ENCODE assay signal across 8 cellular contexts in genomic region chr14:77760381-77761204, GRCh38. TPM values are rescaled to one million over a fixed set of nuclear protein-coding genes. Genes with fewer than 3 reads are reported as not detected.
DNase-seq lines count a peak whose midpoint lies in the region; ATAC-seq and TF ChIP-seq lines count a peak whose summit lies in the region.

SNW1 (minus strand) TSS chr14:77761156; CDS start chr14:77761127, 29 bp downstream.

- no peak for TF ChIP-seq CTCF in GM23338 (conservative IDR thresholded peaks at IDR 0.05; ENCODE audit: low read depth in 2 of 2)
- no peak for TF ChIP-seq CTCF in transverse colon (IDR thresholded peaks at IDR 0.05)

- peak within 1 kb of the TSS; percentile 25 for H3K4ac ChIP-seq in trophoblast cell (ENCODE audit: low read depth, low read length)

- no peak for TF ChIP-seq EP300 in transverse colon (IDR thresholded peaks at IDR 0.05; ENCODE audit: low read depth)

- H2BK120ac ChIP-seq in trophoblast cell (ENCODE audit: insufficient read depth, low read length, poor library complexity), result peak within 1 kb of the TSS; percentile 27

- peak within 1 kb of the TSS; percentile 96 for H3K9ac ChIP-seq in trophoblast cell (ENCODE audit: low read length)

- H3K27me3 ChIP-seq in GM23338 (ENCODE audit: insufficient read depth) (no peaks in the 10 kb centered on the region), trophoblast cell (ENCODE audit: insufficient read depth, low read length) (no peaks in the 10 kb centered on the region), transverse colon (no peaks in the 10 kb centered on the region)

- peaks cover 2% of the 10 kb centered on the region; the same call in 1 of the 2 replicates for H3F3A ChIP-seq in GM23338 (replicated peaks; ENCODE audit: low read depth)

- peak; percentile 19 for DNase-seq in GM04503 (ENCODE audit: low read depth)
- peak; percentile 98 for DNase-seq in GM23338 (ENCODE audit: low spot score)
- DNase-seq in LHCN-M2 (ENCODE audit: low read depth), result peak; percentile 91
- DNase-seq in T follicular helper cell (ENCODE audit: low read depth), result peak; percentile 86
- DNase-seq in activated naive CD8-positive, alpha-beta T cell treated with anti-CD3 and anti-CD28 coated beads, Interleukin-2, amount 50 U/mL, for 24 hours, result peak; percentile 91
- peak; percentile 97 for DNase-seq in cardiac septum (ENCODE audit: low spot score)
- DNase-seq in trophoblast cell, result peak; percentile 62 to 92
- DNase-seq in transverse colon, result peak; percentile 93

- no peaks in the 10 kb centered on the region for H3K9me3 Mint-ChIP-seq in GM23338
- no peaks in the 10 kb centered on the region for H3K9me3 Mint-ChIP-seq in activated naive CD8-positive, alpha-beta T cell treated with anti-CD3 and anti-CD28 coated beads, Interleukin-2, amount 50 U/mL, for 24 hours

- H2AFZ ChIP-seq in GM23338 (peak within 1 kb of the TSS; percentile 90), trophoblast cell (ENCODE audit: insufficient read depth, low read length, poor library complexity) (peak within 1 kb of the TSS; percentile 62)

- H3K4me1 ChIP-seq in GM23338 (ENCODE audit: insufficient read depth), result peaks cover 20% of the 10 kb centered on the region
- no peaks in the 10 kb centered on the region for H3K4me1 ChIP-seq in trophoblast cell (ENCODE audit: control insufficient read depth in 1 of 2, insufficient read depth in 2 of 2, low read length in 2 of 2)
- H3K4me1 ChIP-seq in transverse colon, result peaks cover 0 to 37% (median 21%) of the 10 kb centered on the region in 4 donors

- peak; percentile 87 for ATAC-seq in GM23338
- peak; percentile 97 for ATAC-seq in activated naive CD8-positive, alpha-beta T cell treated with anti-CD3 and anti-CD28 coated beads, Interleukin-2, amount 50 U/mL, for 24 hours

- H2AK5ac ChIP-seq in trophoblast cell (ENCODE audit: low read length), result peak within 1 kb of the TSS; percentile 8

- H2BK12ac ChIP-seq in trophoblast cell (ENCODE audit: low read length), result no peak within 1 kb of the TSS

- peak within 1 kb of the TSS; percentile 21 for H3K18ac ChIP-seq in trophoblast cell (ENCODE audit: low read length)

- H3K9me3 ChIP-seq in trophoblast cell (ENCODE audit: insufficient read depth, low read depth, low read length) (no peaks in the 10 kb centered on the region), transverse colon (no peaks in the 10 kb centered on the region)

- peaks cover under 1% of the 10 kb centered on the region; the same call in 1 of the 2 replicates for H3K36me3 ChIP-seq in GM23338 (ENCODE audit: insufficient read depth)
- peaks cover 2 to 3% of the 10 kb centered on the region in 2 experiments for H3K36me3 ChIP-seq in trophoblast cell (ENCODE audit: control insufficient read depth in 1 of 2, insufficient read depth in 2 of 2, low read length in 2 of 2)
- H3K36me3 ChIP-seq in transverse colon, result no peaks in the 10 kb centered on the region

- H3K4me2 ChIP-seq in GM23338 (peak within 1 kb of the TSS; percentile 83), trophoblast cell (ENCODE audit: low read length) (peak within 1 kb of the TSS; percentile 96)

- peak within 1 kb of the TSS; percentile 89 for H3K27ac ChIP-seq in GM23338 (ENCODE audit: low read depth)
- peak within 1 kb of the TSS; percentile 48 for H3K27ac ChIP-seq in trophoblast cell (ENCODE audit: low read depth, low read length)
- peak within 1 kb of the TSS; percentile 89 to 97 (median 91) for H3K27ac ChIP-seq in transverse colon

- peak within 1 kb of the TSS; percentile 99 for H3K4me3 Mint-ChIP-seq in GM23338
- peak within 1 kb of the TSS; percentile 95 for H3K4me3 Mint-ChIP-seq in activated naive CD8-positive, alpha-beta T cell treated with anti-CD3 and anti-CD28 coated beads, Interleukin-2, amount 50 U/mL, for 24 hours

- peak within 1 kb of the TSS; percentile 19 for H2BK5ac ChIP-seq in trophoblast cell (ENCODE audit: low read depth, low read length, poor library complexity)

- peaks cover 25% of the 10 kb centered on the region for H3K4me1 Mint-ChIP-seq in GM23338
- peaks cover 36% of the 10 kb centered on the region for H3K4me1 Mint-ChIP-seq in activated naive CD8-positive, alpha-beta T cell treated with anti-CD3 and anti-CD28 coated beads, Interleukin-2, amount 50 U/mL, for 24 hours

- TF ChIP-seq POLR2A in transverse colon (IDR thresholded peaks at IDR 0.05), result peak; percentile 85

- in situ Hi-C loops in transverse colon (cut with MboI; ENCODE audit: low pct_ligation_motif_present in 1 of 4, low pct_unique_long_range_greater_than_20kb in 1 of 4, low sequenced_read_pairs in 3 of 4), result no loop called here

- peak within 1 kb of the TSS; percentile 72 for H4K8ac ChIP-seq in trophoblast cell (ENCODE audit: low read depth, low read length)

- H3K27me3 Mint-ChIP-seq in GM23338 (ENCODE audit: insufficient read depth, low read depth, poor library complexity), result peaks cover 7% of the 10 kb centered on the region
- H3K27me3 Mint-ChIP-seq in activated naive CD8-positive, alpha-beta T cell treated with anti-CD3 and anti-CD28 coated beads, Interleukin-2, amount 50 U/mL, for 24 hours, result no peaks in the 10 kb centered on the region

- H3K4me3 ChIP-seq in GM23338 (peak within 1 kb of the TSS; percentile 68), trophoblast cell (ENCODE audit: low read depth, low read length) (peak within 1 kb of the TSS; percentile 94), transverse colon (peak within 1 kb of the TSS; percentile 61 to 96 (median 74))

- H3K9me2 ChIP-seq in GM23338 (ENCODE audit: insufficient read depth), result no peaks in the 10 kb centered on the region

- peaks cover 8% of the 10 kb centered on the region for H3K36me3 Mint-ChIP-seq in GM23338 (ENCODE audit: low read depth)
- peaks cover 25% of the 10 kb centered on the region for H3K36me3 Mint-ChIP-seq in activated naive CD8-positive, alpha-beta T cell treated with anti-CD3 and anti-CD28 coated beads, Interleukin-2, amount 50 U/mL, for 24 hours (ENCODE audit: low read depth)

- peak within 1 kb of the TSS; percentile 98 for H3K27ac Mint-ChIP-seq in GM23338
- H3K27ac Mint-ChIP-seq in activated naive CD8-positive, alpha-beta T cell treated with anti-CD3 and anti-CD28 coated beads, Interleukin-2, amount 50 U/mL, for 24 hours, result peak within 1 kb of the TSS; percentile 96

- peak within 1 kb of the TSS; percentile 80 for H4K12ac ChIP-seq in trophoblast cell (ENCODE audit: low read depth, low read length)

- H4K20me1 ChIP-seq in GM23338 (replicated peaks; ENCODE audit: insufficient read depth), result peaks cover 31% of the 10 kb centered on the region

- intact Hi-C loops in cardiac septum (cut with DNase I) (loop anchor here (1.0 kb wide), 1 partner anchor 40 kb away; the partner anchor contains the start of gene ADCK1), transverse colon (cut with DNase I; ENCODE audit: low total_unique reads) (no loop called here)

- peaks cover 49% of the 10 kb centered on the region for H3K79me2 ChIP-seq in GM23338 (replicated peaks; ENCODE audit: insufficient read depth)
- H3K79me2 ChIP-seq in trophoblast cell (ENCODE audit: control insufficient read depth, insufficient read depth, low read length, poor library complexity), result peaks cover 4% of the 10 kb centered on the region

- no peak within 1 kb of the TSS for H3K23ac ChIP-seq in trophoblast cell (ENCODE audit: low read length)

- no CpG with 5 or more reads among the region's 60 CpGs for WGBS in trophoblast cell (ENCODE audit: extremely low coverage, insufficient coverage, insufficient read length)
- 0% methylated on average over 2 to 57 of the region's 60 CpGs for WGBS in transverse colon (ENCODE audit: low coverage in 1 of 2), 2 donors

- H3K79me1 ChIP-seq in trophoblast cell (ENCODE audit: low read length), result peaks cover 4% of the 10 kb centered on the region

- H4K91ac ChIP-seq in trophoblast cell (ENCODE audit: low read depth, low read length), result peak within 1 kb of the TSS; percentile 68

- H3K14ac ChIP-seq in trophoblast cell (ENCODE audit: low read length), result peak within 1 kb of the TSS; percentile 30

TF ChIP-seq in GM23338, 12 proteins besides CTCF, POLR2A, EP300 and RAD21 (continues in another document):
- no peak for TF ChIP-seq ZNF331 (CRISPR knock-in tag; IDR thresholded peaks at IDR 0.05; ENCODE audit: low read depth)

RNA-seq across cellular contexts. Expression of gene SNW1, which starts in this region (rescaled TPM):
- 58.9 and 60.5 TPM in 2 replicates for total RNA-seq in GM23338 (2014; rRNA removed; shearing (Covaris generic))
- polyA plus RNA-seq in GM23338 (2016; fragmentation: Nextera tagmentation; extraction: Ambion mirVana), result 127 and 129 TPM in 2 replicates
- total RNA-seq in LHCN-M2 (2014; rRNA removed) (63.7 and 65.0 TPM in 2 replicates), cardiac septum (55.6 TPM), transverse colon (10 to 100 TPM; 35.2 to 82.7 (median 56.9) TPM)
- polyA plus RNA-seq in LHCN-M2 (2012), result 36.8 TPM
- polyA plus RNA-seq in trophoblast cell (2013), result 66.4 and 67.1 TPM in 2 replicates

Comparison
In these comparisons a context has a peak if more than half of its experiments do, and no peak if none do; other contexts are left out.
1. Peak in every context shown above with its lines: DNase-seq, ATAC-seq, H3K4me3 ChIP-seq and H3K27ac ChIP-seq.
2. DNase-seq: peak in every context shown above with its lines; median percentile 98 in GM23338; 97 in cardiac septum; 93 in transverse colon; 91 in LHCN-M2; 91 in activated naive CD8-positive, alpha-beta T cell treated with anti-CD3 and anti-CD28 coated beads, Interleukin-2, amount 50 U/mL, for 24 hours; 86 in T follicular helper cell; 77 in trophoblast cell; 19 in GM04503.